In the genomic region with DNA sequence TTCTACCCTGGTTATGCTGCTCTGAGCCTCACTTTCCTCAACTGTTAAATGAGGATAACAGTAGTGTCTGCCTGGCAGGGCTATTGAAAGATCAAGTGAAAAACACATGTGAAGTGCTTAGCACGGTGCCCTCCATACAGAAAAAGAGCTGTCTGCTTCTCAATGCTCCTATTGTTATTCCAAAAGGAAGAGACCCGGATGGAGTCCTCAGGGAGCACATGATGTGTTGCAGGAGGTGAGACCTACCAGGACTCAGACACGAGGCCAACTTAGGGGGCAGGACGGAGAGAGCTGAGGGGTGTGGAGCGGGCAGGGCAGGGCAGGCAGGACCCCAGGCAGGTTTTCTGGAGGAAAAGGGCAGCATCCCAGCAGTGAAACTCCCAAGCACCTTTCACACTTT, we compare ENCODE assay signal across 19 cellular contexts. TPM values are rescaled to one million over a fixed set of nuclear protein-coding genes. Genes with fewer than 3 reads are reported as not detected.
DNase-seq lines count a peak whose midpoint lies in the region; ATAC-seq and TF ChIP-seq lines count a peak whose summit lies in the region.
"Had no signal": no experiment of that assay in that cellular context is flagged by ENCODE, and none has a peak within 500 bp of the region (broad histone marks: within the 10 kb centered on the region; RNA-seq: fewer than 3 reads in every experiment).

No MANE protein-coding gene starts in this region.

- no peak overlapping the region for H3K23ac ChIP-seq in H9 (ENCODE audit: insufficient read length, low read depth, low read length)

- no peaks in the 10 kb centered on the region for H3K9me2 ChIP-seq in HCT116 (ENCODE audit: insufficient read depth)

- no peaks in the 10 kb centered on the region for H3K36me3 Mint-ChIP-seq in WTC11
- no peaks in the 10 kb centered on the region for H3K36me3 Mint-ChIP-seq in glutamatergic neuron (ENCODE audit: unreplicated experiment)
- no peaks in the 10 kb centered on the region for H3K36me3 Mint-ChIP-seq in stimulated activated memory B cell treated with anti-CD40 and anti-IgM and Interleukin-4, amounts not matched to agents 10 μg/mL and 1 μg/mL and 100 μg/mL, for 72 hours
- H3K36me3 Mint-ChIP-seq in activated naive CD4-positive, alpha-beta T cell treated with anti-CD3 and anti-CD28 coated beads for 36 hours (ENCODE audit: low read depth), result no peaks in the 10 kb centered on the region
- no peaks in the 10 kb centered on the region for H3K36me3 Mint-ChIP-seq in H9 (ENCODE audit: insufficient read depth in 1 of 3, low read depth in 3 of 3)
- no peaks in the 10 kb centered on the region for H3K36me3 Mint-ChIP-seq in activated naive CD4-positive, alpha-beta T cell treated with anti-CD3 and anti-CD28 coated beads, Interleukin-2, amount 50 U/mL, for 72 hours
- H3K36me3 Mint-ChIP-seq: memory B cell; naive thymus-derived CD8-positive, alpha-beta T cell had no signal

- POLR2A ChIA-PET in HCT116 (lab: Charles Lee), result interaction anchor here (0.8 kb wide), 1 partner anchor 153 kb away, joined by 3 read pairs; no protein-coding TSS in a partner anchor
- POLR2A ChIA-PET in WTC11 (lab: Charles Lee), result no interaction called here

- no peak for TF ChIP-seq RAD21 in HCT116 (IDR thresholded peaks at IDR 0.05; ENCODE audit: low read depth)

- no peak overlapping the region for H3K9ac ChIP-seq in HCT116 (ENCODE audit: low read length)
- H3K9ac ChIP-seq in H9 (ENCODE audit: extremely low read depth, insufficient read length, low read length), result no peak overlapping the region

- no peak overlapping the region for H2BK20ac ChIP-seq in H9 (ENCODE audit: low read depth, low read length, poor library complexity, severe bottlenecking)

- H3K4me1 ChIP-seq in HCT116 (ENCODE audit: control insufficient read depth in 1 of 2, insufficient read depth in 2 of 2, low read length in 2 of 2) (peaks cover 0 to 10% of the 10 kb centered on the region in 2 experiments; a peak in 2 of 4 replicates), H9 (ENCODE audit: insufficient read depth, low read length) (no peaks in the 10 kb centered on the region; the same call in 1 of the 2 replicates)

- H3K36me3 ChIP-seq in HCT116 (ENCODE audit: control insufficient read depth in 1 of 2, insufficient read depth in 2 of 2, low read length in 2 of 2), result no peaks in the 10 kb centered on the region

- no peak overlapping the region for H3T11ph ChIP-seq in H9 (ENCODE audit: low read length)

- no peaks in the 10 kb centered on the region for H3K9me3 Mint-ChIP-seq in WTC11
- peaks cover 13% of the 10 kb centered on the region for H3K9me3 Mint-ChIP-seq in glutamatergic neuron (ENCODE audit: unreplicated experiment)
- no peaks in the 10 kb centered on the region for H3K9me3 Mint-ChIP-seq in stimulated activated memory B cell treated with anti-CD40 and anti-IgM and Interleukin-4, amounts not matched to agents 10 μg/mL and 1 μg/mL and 100 μg/mL, for 72 hours
- H3K9me3 Mint-ChIP-seq in activated naive CD4-positive, alpha-beta T cell treated with anti-CD3 and anti-CD28 coated beads for 36 hours, result no peaks in the 10 kb centered on the region
- no peaks in the 10 kb centered on the region; a peak in 1 of 5 replicates for H3K9me3 Mint-ChIP-seq in H9
- H3K9me3 Mint-ChIP-seq in activated naive CD4-positive, alpha-beta T cell treated with anti-CD3 and anti-CD28 coated beads, Interleukin-2, amount 50 U/mL, for 72 hours, result no peaks in the 10 kb centered on the region
- H3K9me3 Mint-ChIP-seq: effector memory CD8-positive, alpha-beta T cell; memory B cell; naive thymus-derived CD8-positive, alpha-beta T cell had no signal

- no TSS peak for BruUV-seq in HCT116 (replicated peaks; lab: Mats Ljungman, UMichigan)

- WGBS in H9 (ENCODE audit: extremely low coverage, insufficient read length, low lambda C conversion rate), result no CpG with 5 or more reads among the region's 5 CpGs

- peaks cover 7% of the 10 kb centered on the region; the same call in 1 of the 2 replicates for H3K27me3 Mint-ChIP-seq in WTC11 (ENCODE audit: low read depth)
- H3K27me3 Mint-ChIP-seq in glutamatergic neuron (ENCODE audit: unreplicated experiment), result peaks cover 21% of the 10 kb centered on the region
- H3K27me3 Mint-ChIP-seq in stimulated activated memory B cell treated with anti-CD40 and anti-IgM and Interleukin-4, amounts not matched to agents 10 μg/mL and 1 μg/mL and 100 μg/mL, for 72 hours, result peaks cover 41% of the 10 kb centered on the region
- H3K27me3 Mint-ChIP-seq in activated naive CD4-positive, alpha-beta T cell treated with anti-CD3 and anti-CD28 coated beads for 36 hours (ENCODE audit: low read depth), result no peaks in the 10 kb centered on the region
- H3K27me3 Mint-ChIP-seq in H9 (ENCODE audit: low read depth), result peaks cover 50% of the 10 kb centered on the region

- H2AK5ac ChIP-seq in H9 (ENCODE audit: insufficient read length, low read length), result no peak overlapping the region

- peak overlapping the region; percentile 27; the same call in 1 of the 2 replicates for H3K4me2 ChIP-seq in HCT116 (ENCODE audit: low read length)
- no peak overlapping the region for H3K4me2 ChIP-seq in H9 (ENCODE audit: insufficient read depth, insufficient read length, low read length)

- RAD21 ChIA-PET in HCT116 (lab: Charles Lee; ENCODE audit: low non-redundant PET in 1 of 2, low total read pairs in 2 of 2, uncharacterized antibody in 2 of 2, unreplicated experiment in 2 of 2), result no interaction called here

- H4K8ac ChIP-seq in H9 (replicated peaks; ENCODE audit: insufficient read length, low read depth, low read length), result no peak overlapping the region

- DNase-seq in HCT116 (ENCODE audit: low read depth, low spot score), result no peak
- no peak for DNase-seq in WTC11 (ENCODE audit: low spot score)
- no peak for DNase-seq in glutamatergic neuron
- no peak for DNase-seq in activated naive CD4-positive, alpha-beta T cell treated with anti-CD3 and anti-CD28 coated beads for 36 hours
- no peak for DNase-seq in H9
- DNase-seq in activated naive CD4-positive, alpha-beta T cell treated with anti-CD3 and anti-CD28 coated beads, Interleukin-2, amount 50 U/mL, for 72 hours (ENCODE audit: low spot score in 2 of 2), result no peak
- DNase-seq in EL, result no peak
- DNase-seq: activated CD4-positive, alpha-beta T cell treated with anti-CD3 and anti-CD28 coated beads, Interleukin-2, amount 50 U/mL, for 48 hours; effector memory CD8-positive, alpha-beta T cell; naive thymus-derived CD8-positive, alpha-beta T cell; NCI-H2029 treated with DMSO at 0.1 percent for 48 hours; Right ventricle myocardium superior; T-helper 1 cell; testis had no signal

- intact Hi-C loops in HCT116 (cut with micrococcal nuclease), result no loop called here
- intact Hi-C loops in activated naive CD4-positive, alpha-beta T cell treated with anti-CD3 and anti-CD28 coated beads for 36 hours (cut with micrococcal nuclease), result no loop called here

- H3K23me2 ChIP-seq in H9 (ENCODE audit: insufficient read length, low read depth, low read length, poor library complexity, severe bottlenecking), result no peaks in the 10 kb centered on the region

- TF ChIP-seq CTCF in HCT116 (IDR thresholded peaks at IDR 0.05 in 2 of 3, conservative IDR thresholded peaks at IDR 0.05 in 1 of 3; ENCODE audit: borderline replicate concordance in 1 of 3, insufficient read depth in 1 of 3, low read depth in 2 of 3, low read length in 2 of 3), result no peak
- no peak for TF ChIP-seq CTCF in WTC11 (IDR thresholded peaks at IDR 0.05)
- no peak for TF ChIP-seq CTCF in glutamatergic neuron (IDR thresholded peaks at IDR 0.05; ENCODE audit: partially characterized antibody, unreplicated experiment)
- TF ChIP-seq CTCF in H9 (conservative IDR thresholded peaks at IDR 0.05), result no peak

- H3K56ac ChIP-seq in H9 (ENCODE audit: insufficient read length, low read depth, low read length), result no peak overlapping the region

- H2BK12ac ChIP-seq in H9 (ENCODE audit: insufficient read length, low read depth, low read length), result no peak overlapping the region

- H3K4me1 Mint-ChIP-seq in WTC11 (peaks cover 12% of the 10 kb centered on the region), glutamatergic neuron (ENCODE audit: low read depth, unreplicated experiment) (peaks cover 3% of the 10 kb centered on the region), H9 (peaks cover 27 to 30% of the 10 kb centered on the region in 2 experiments)
- H3K4me1 Mint-ChIP-seq in stimulated activated memory B cell treated with anti-CD40 and anti-IgM and Interleukin-4, amounts not matched to agents 10 μg/mL and 1 μg/mL and 100 μg/mL, for 72 hours, result peaks cover 6% of the 10 kb centered on the region
- no peaks in the 10 kb centered on the region for H3K4me1 Mint-ChIP-seq in activated naive CD4-positive, alpha-beta T cell treated with anti-CD3 and anti-CD28 coated beads for 36 hours (ENCODE audit: low read depth)

- no peak overlapping the region for H2BK5ac ChIP-seq in H9 (ENCODE audit: insufficient read length, low read length)

- H4K20me1 ChIP-seq in HCT116 (ENCODE audit: insufficient read depth) (no peaks in the 10 kb centered on the region), H9 (ENCODE audit: control insufficient read depth, insufficient read depth, insufficient read length) (no peaks in the 10 kb centered on the region)

- H3K27ac ChIP-seq in HCT116 (ENCODE audit: low read depth, low read length) (no peak overlapping the region), H9 (ENCODE audit: insufficient read length, low read depth, low read length) (no peak overlapping the region)
- H3K27ac ChIP-seq: testis had no signal

- no peak overlapping the region for H4K91ac ChIP-seq in H9 (ENCODE audit: insufficient read length, low read depth, low read length)

- H3K4me3 ChIP-seq in HCT116 (replicated peaks in 1 of 2; ENCODE audit: low read depth in 1 of 2, low read length in 2 of 2), result no peak overlapping the region
- H3K4me3 ChIP-seq: K562, testis had no signal

- no peaks in the 10 kb centered on the region for H3K79me2 ChIP-seq in HCT116 (ENCODE audit: insufficient read depth, low read length)
- no peaks in the 10 kb centered on the region for H3K79me2 ChIP-seq in H9 (ENCODE audit: insufficient read depth, low read length)

- H2BK120ac ChIP-seq in H9 (ENCODE audit: low read depth, low read length, poor library complexity, severe bottlenecking), result no peak overlapping the region

- no peak; the same call in 1 of the 2 replicates for ATAC-seq in HCT116
- ATAC-seq in WTC11, result peak; percentile 13; the same call in 1 of the 2 replicates
- no peak for ATAC-seq in stimulated activated memory B cell treated with anti-CD40 and anti-IgM and Interleukin-4, amounts not matched to agents 10 μg/mL and 1 μg/mL and 100 μg/mL, for 72 hours
- no peak for ATAC-seq in activated naive CD4-positive, alpha-beta T cell treated with anti-CD3 and anti-CD28 coated beads, Interleukin-2, amount 50 U/mL, for 72 hours
- ATAC-seq: effector memory CD8-positive, alpha-beta T cell; K562; naive thymus-derived CD8-positive, alpha-beta T cell had no signal

- H3K27ac Mint-ChIP-seq in WTC11, result no peak overlapping the region
- peak overlapping the region; percentile 28 for H3K27ac Mint-ChIP-seq in glutamatergic neuron (ENCODE audit: unreplicated experiment)
- H3K27ac Mint-ChIP-seq in stimulated activated memory B cell treated with anti-CD40 and anti-IgM and Interleukin-4, amounts not matched to agents 10 μg/mL and 1 μg/mL and 100 μg/mL, for 72 hours, result peak overlapping the region; percentile 11
- H3K27ac Mint-ChIP-seq in activated naive CD4-positive, alpha-beta T cell treated with anti-CD3 and anti-CD28 coated beads for 36 hours, result no peak overlapping the region
- no peak overlapping the region for H3K27ac Mint-ChIP-seq in H9
- no peak overlapping the region for H3K27ac Mint-ChIP-seq in activated naive CD4-positive, alpha-beta T cell treated with anti-CD3 and anti-CD28 coated beads, Interleukin-2, amount 50 U/mL, for 72 hours
- H3K27ac Mint-ChIP-seq: effector memory CD8-positive, alpha-beta T cell; memory B cell had no signal

- no peaks in the 10 kb centered on the region for H3K79me1 ChIP-seq in H9 (ENCODE audit: insufficient read depth, low read depth, low read length, poor library complexity, severe bottlenecking)

- H3K14ac ChIP-seq in H9 (ENCODE audit: insufficient read depth, low read length), result no peak overlapping the region

- no peak overlapping the region for H3K18ac ChIP-seq in H9 (ENCODE audit: insufficient read length, low read depth, low read length)

- H3K27me3 ChIP-seq in HCT116 (ENCODE audit: insufficient read depth, low read length) (peaks cover 5% of the 10 kb centered on the region; the same call in 1 of the 2 replicates), H9 (ENCODE audit: insufficient read depth, low read length) (no peaks in the 10 kb centered on the region)
- H3K27me3 ChIP-seq: testis had no signal

- no peak overlapping the region for H4K5ac ChIP-seq in H9 (ENCODE audit: insufficient read length, low read depth, low read length)

- H2AFZ ChIP-seq in HCT116 (ENCODE audit: low read depth, low read length, poor library complexity, severe bottlenecking), result no peak overlapping the region
- no peak overlapping the region for H2AFZ ChIP-seq in H9 (ENCODE audit: low read length)

- H3K4ac ChIP-seq in H9 (ENCODE audit: low read depth, low read length), result no peak overlapping the region

- TF ChIP-seq POLR2A in HCT116 (IDR thresholded peaks at IDR 0.05; ENCODE audit: borderline replicate concordance, extremely low read depth, insufficient read depth, insufficient read length), result no peak

- CTCF ChIA-PET in HCT116 (lab: Charles Lee), result no interaction called here
- CTCF ChIA-PET in WTC11 (lab: Charles Lee), result interaction anchor here (0.6 to 4.5 kb wide), 7 partner anchors 12 to 176 kb away, joined by 3 to 22 read pairs (median 5); partner anchors contain the start of gene AQP5
- CTCF ChIA-PET in activated naive CD4-positive, alpha-beta T cell treated with anti-CD3 and anti-CD28 coated beads for 36 hours (lab: Charles Lee), result no interaction called here

- H2BK15ac ChIP-seq in H9 (ENCODE audit: low read depth, low read length), result no peak overlapping the region

- H3K4me3 Mint-ChIP-seq in WTC11, result no peak overlapping the region
- no peak overlapping the region for H3K4me3 Mint-ChIP-seq in glutamatergic neuron (ENCODE audit: unreplicated experiment)
- H3K4me3 Mint-ChIP-seq in stimulated activated memory B cell treated with anti-CD40 and anti-IgM and Interleukin-4, amounts not matched to agents 10 μg/mL and 1 μg/mL and 100 μg/mL, for 72 hours, result no peak overlapping the region
- H3K4me3 Mint-ChIP-seq in activated naive CD4-positive, alpha-beta T cell treated with anti-CD3 and anti-CD28 coated beads for 36 hours, result no peak overlapping the region
- H3K4me3 Mint-ChIP-seq in H9, result no peak overlapping the region
- H3K4me3 Mint-ChIP-seq: effector memory CD8-positive, alpha-beta T cell; memory B cell; naive thymus-derived CD8-positive, alpha-beta T cell had no signal

- H3K9me3 ChIP-seq in HCT116 (ENCODE audit: control insufficient read depth in 1 of 2, insufficient read depth in 1 of 2, low read depth in 1 of 2, low read length in 2 of 2) (no peaks in the 10 kb centered on the region), H9 (ENCODE audit: control insufficient read depth, low read depth, low read length) (no peaks in the 10 kb centered on the region)
- H3K9me3 ChIP-seq: testis had no signal

RNA-seq across cellular contexts. Expression of gene FAIM2, which starts 8.9 kb away (rescaled TPM):
- not detected for total RNA-seq in HCT116 (2021; ENCODE audit: unreplicated experiment)
- not detected in 2 replicates for polyA plus RNA-seq in HCT116 (2012)
- 0.18 to 0.30 TPM (median 0.22 TPM) in 3 replicates for total RNA-seq in WTC11 (2021)
- total RNA-seq in glutamatergic neuron (ENCODE audit: unreplicated experiment), result 3.5 TPM
- under 1 TPM; 0.17 to 0.42 TPM for total RNA-seq in activated naive CD4-positive, alpha-beta T cell treated with anti-CD3 and anti-CD28 coated beads for 36 hours
- total RNA-seq in H9 (2021), result 0.22 and 0.42 TPM in 2 replicates
- total RNA-seq in activated naive CD4-positive, alpha-beta T cell treated with anti-CD3 and anti-CD28 coated beads, Interleukin-2, amount 50 U/mL, for 72 hours, result under 1 TPM; 0.52 to 0.78 TPM
- total RNA-seq: K562; naive thymus-derived CD8-positive, alpha-beta T cell had no signal

RNA-seq across cellular contexts. Expression of gene BCDIN3D, which starts 51.8 kb away (rescaled TPM):
- total RNA-seq in HCT116 (2021; ENCODE audit: unreplicated experiment), result 5.7 TPM
- polyA plus RNA-seq in HCT116 (2012), result 2.0 and 3.4 TPM in 2 replicates
- total RNA-seq in WTC11 (2021), result 1.6 to 3.2 TPM (median 2.4 TPM) in 3 replicates
- total RNA-seq in glutamatergic neuron (ENCODE audit: unreplicated experiment), result 5.9 TPM
- 1 to 10 TPM; 2.4 to 4.1 TPM for total RNA-seq in activated naive CD4-positive, alpha-beta T cell treated with anti-CD3 and anti-CD28 coated beads for 36 hours
- 3.3 and 3.5 TPM in 2 replicates for total RNA-seq in H9 (2021)
- 1 to 10 TPM; 2.5 to 5.4 TPM for total RNA-seq in activated naive CD4-positive, alpha-beta T cell treated with anti-CD3 and anti-CD28 coated beads, Interleukin-2, amount 50 U/mL, for 72 hours

RNA-seq across cellular contexts. Expression of gene AQP2, which starts 55.8 kb away (rescaled TPM):
- total RNA-seq in HCT116 (2021; ENCODE audit: unreplicated experiment) (not detected), WTC11 (2021) (not detected in 3 replicates), glutamatergic neuron (ENCODE audit: unreplicated experiment) (not detected), H9 (2021) (not detected in 2 replicates)
- not detected in 2 replicates for polyA plus RNA-seq in HCT116 (2012)
- not detected for total RNA-seq in activated naive CD4-positive, alpha-beta T cell treated with anti-CD3 and anti-CD28 coated beads for 36 hours
- total RNA-seq in activated naive CD4-positive, alpha-beta T cell treated with anti-CD3 and anti-CD28 coated beads, Interleukin-2, amount 50 U/mL, for 72 hours, result not detected
- total RNA-seq: cerebellum; K562; naive thymus-derived CD8-positive, alpha-beta T cell; NCI-H460; Right ventricle myocardium superior had no signal
- polyA plus RNA-seq: K562; naive thymus-derived CD8-positive, alpha-beta T cell had no signal

Comparison
In these comparisons a context has a peak if more than half of its experiments do, and no peak if none do; other contexts are left out.
1. H3K27ac Mint-ChIP-seq: peak in glutamatergic neuron (single experiment) and stimulated activated memory B cell treated with anti-CD40 and anti-IgM and Interleukin-4, amounts not matched to agents 10 μg/mL and 1 μg/mL and 100 μg/mL, for 72 hours (single experiment); none in WTC11 (single experiment), activated naive CD4-positive, alpha-beta T cell treated with anti-CD3 and anti-CD28 coated beads for 36 hours (single experiment), H9 (0 of 3) and activated naive CD4-positive, alpha-beta T cell treated with anti-CD3 and anti-CD28 coated beads, Interleukin-2, amount 50 U/mL, for 72 hours (0 of 2).
2. Of the 4 proteins assayed by ChIP-seq in both WTC11 and HCT116: peak only in WTC11: MAX; only in HCT116: none; in both: none; in neither: 3.